9 cellular contexts compared by ENCODE assay signal in the genomic region with DNA sequence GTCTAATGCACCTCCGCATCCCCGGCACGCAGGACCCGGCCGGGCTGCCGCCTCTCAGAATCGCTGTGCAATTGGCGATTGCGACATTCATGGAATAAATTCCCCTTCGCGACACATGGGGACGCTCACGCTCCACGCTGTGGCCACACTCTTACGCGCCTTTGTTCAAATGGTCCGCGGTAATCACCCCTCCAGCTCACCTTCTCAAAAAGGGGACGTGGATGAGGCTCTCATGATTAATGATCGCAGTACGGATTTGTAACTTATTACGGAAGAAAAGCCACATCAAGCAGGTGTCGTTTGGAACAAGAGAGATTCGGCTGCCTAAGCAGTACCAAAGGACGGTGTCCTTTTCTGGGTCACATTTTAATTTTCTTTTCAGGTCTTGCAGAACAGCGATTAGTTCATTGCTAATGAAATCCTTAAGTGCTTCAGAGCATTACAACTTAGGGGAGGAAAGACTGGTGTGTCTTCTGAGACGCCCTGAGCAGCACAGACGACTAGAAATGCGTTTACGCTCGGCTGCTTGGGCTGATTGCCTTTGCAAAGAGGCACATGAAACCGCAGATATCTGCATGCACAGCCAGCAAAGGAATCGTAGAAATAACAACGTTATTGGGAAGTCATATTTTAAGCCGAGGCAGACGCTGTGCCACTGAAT. TPM values are rescaled to one million over a fixed set of nuclear protein-coding genes. Genes with fewer than 3 reads are reported as not detected.
A peak's percentile ranks its signal among the peaks of the same experiment; 100 is the strongest.
DNase-seq lines count a peak whose midpoint lies in the region; ATAC-seq, FAIRE-seq and TF ChIP-seq lines count a peak whose summit lies in the region.
"Had no signal": no experiment of that assay in that cellular context is flagged by ENCODE, and none has a peak within 500 bp of the region (broad histone marks: within the 10 kb centered on the region; RNA-seq: fewer than 3 reads in every experiment).

No MANE protein-coding gene starts in this region.

- no peak overlapping the region for H3K9ac ChIP-seq in kidney (ENCODE audit: low read length in 2 of 2)

- no peak for FAIRE-seq in kidney (lab: Jason Lieb, UNC)
- FAIRE-seq: TTC549 had no signal

- H3K36me3 ChIP-seq in kidney (ENCODE audit: control insufficient read depth in 1 of 2, insufficient read depth in 2 of 2, low read length in 2 of 2), result no peaks in the 10 kb centered on the region

- no peak overlapping the region for H3K27ac Mint-ChIP-seq in stimulated activated naive B cell treated with anti-CD40 and anti-IgM and Interleukin-4, amounts not matched to agents 10 μg/mL and 1 μg/mL and 100 μg/mL, for 72 hours

- peaks cover 6% of the 10 kb centered on the region in 2 donors for H3K9me3 Mint-ChIP-seq in stimulated activated naive B cell treated with anti-CD40 and anti-IgM and Interleukin-4, amounts not matched to agents 10 μg/mL and 1 μg/mL and 100 μg/mL, for 72 hours

- peaks cover 7 to 8% of the 10 kb centered on the region in 2 donors for H3K4me1 Mint-ChIP-seq in stimulated activated naive B cell treated with anti-CD40 and anti-IgM and Interleukin-4, amounts not matched to agents 10 μg/mL and 1 μg/mL and 100 μg/mL, for 72 hours

- H3K4me3 ChIP-seq in kidney (ENCODE audit: low read length in 2 of 2), result peak overlapping the region in 1 of 2 donors; percentile 46

- no peaks in the 10 kb centered on the region for H3K4me1 ChIP-seq in kidney (ENCODE audit: control insufficient read depth in 1 of 2, insufficient read depth in 1 of 2, low read depth in 1 of 2, low read length in 2 of 2)

- intact Hi-C loops in kidney (cut with DNase I), result no loop called here

- H3K36me3 Mint-ChIP-seq in stimulated activated naive B cell treated with anti-CD40 and anti-IgM and Interleukin-4, amounts not matched to agents 10 μg/mL and 1 μg/mL and 100 μg/mL, for 72 hours, result peaks cover 0 to 3% of the 10 kb centered on the region in 2 donors

- no peak overlapping the region for H3K27ac ChIP-seq in caudate nucleus (ENCODE audit: low read depth, low read length)
- H3K27ac ChIP-seq in kidney (ENCODE audit: low read depth in 2 of 2, low read length in 2 of 2), result no peak overlapping the region

- peak; percentile 88 for TF ChIP-seq CTCF in kidney (IDR thresholded peaks at IDR 0.05; ENCODE audit: borderline replicate concordance, extremely low read depth, insufficient read depth)

- peak; percentile 84 for DNase-seq in DMS79 (lab: John Stamatoyannopoulos, UW)
- DNase-seq in NCI-H748 treated with DMSO at 0.1 percent for 48 hours (lab: John Stamatoyannopoulos, UW), result peak; percentile 39
- peak in 51 of 61 donors; percentile 3 to 70 (median 32) for DNase-seq in caudate nucleus (lab: John Stamatoyannopoulos, UW)
- DNase-seq in kidney, result no peak
- peak; percentile 48 for DNase-seq in stimulated activated naive B cell treated with anti-CD40 and anti-IgM and Interleukin-4, amounts not matched to agents 10 μg/mL and 1 μg/mL and 100 μg/mL, for 72 hours

- H3K27me3 Mint-ChIP-seq in stimulated activated naive B cell treated with anti-CD40 and anti-IgM and Interleukin-4, amounts not matched to agents 10 μg/mL and 1 μg/mL and 100 μg/mL, for 72 hours, result peaks cover 37 to 72% of the 10 kb centered on the region in 2 donors

- H3K9me3 ChIP-seq in kidney (ENCODE audit: control insufficient read depth in 1 of 2, low read length in 2 of 2), result no peaks in the 10 kb centered on the region

- H3K4me3 Mint-ChIP-seq in stimulated activated naive B cell treated with anti-CD40 and anti-IgM and Interleukin-4, amounts not matched to agents 10 μg/mL and 1 μg/mL and 100 μg/mL, for 72 hours, result peak overlapping the region; percentile 3 to 27

- ATAC-seq in HG02678 (IDR thresholded peaks at IDR 0.05; ENCODE audit: unreplicated experiment), result peak; percentile 65
- ATAC-seq in stimulated activated naive B cell treated with anti-CD40 and anti-IgM and Interleukin-4, amounts not matched to agents 10 μg/mL and 1 μg/mL and 100 μg/mL, for 72 hours (replicated peaks), result peak; percentile 84 to 92
- ATAC-seq in HG03139 (IDR thresholded peaks at IDR 0.05; ENCODE audit: unreplicated experiment), result no peak
- no peak for ATAC-seq in HG03095 (IDR thresholded peaks at IDR 0.05; ENCODE audit: unreplicated experiment)

RNA-seq across cellular contexts. Expression of a gene that starts 37.3 kb away (rescaled TPM):
- total RNA-seq in kidney, result 6.7 TPM
- 1.7 TPM for polyA plus RNA-seq in kidney (ENCODE audit: insufficient read depth, low read depth, low replicate concordance)

RNA-seq across cellular contexts. Expression of a gene that starts 44.5 kb away (rescaled TPM):
- 369 TPM for total RNA-seq in kidney
- polyA plus RNA-seq in kidney (ENCODE audit: insufficient read depth, low read depth, low replicate concordance), result 422 TPM

Comparison
In these comparisons a context has a peak if more than half of its experiments do, and no peak if none do; other contexts are left out.
1. ATAC-seq: peak in HG02678 (single experiment) and stimulated activated naive B cell treated with anti-CD40 and anti-IgM and Interleukin-4, amounts not matched to agents 10 μg/mL and 1 μg/mL and 100 μg/mL, for 72 hours (2 of 2); none in HG03139 (single experiment) and HG03095 (single experiment).